Comparison of ENCODE assay signal across 17 cellular contexts in genomic region chr17:73066148-73066884, GRCh38. TPM values are rescaled to one million over a fixed set of nuclear protein-coding genes. Genes with fewer than 3 reads are reported as not detected.
A peak's percentile ranks its signal among the peaks of the same experiment; 100 is the strongest.
DNase-seq lines count a peak whose midpoint lies in the region; ATAC-seq and TF ChIP-seq lines count a peak whose summit lies in the region.
"Had no signal": no experiment of that assay in that cellular context is flagged by ENCODE, and none has a peak within 500 bp of the region (broad histone marks: within the 10 kb centered on the region; RNA-seq: fewer than 3 reads in every experiment).

No MANE protein-coding gene starts in this region.

- no peak for TF ChIP-seq RAD21 in SK-N-SH (IDR thresholded peaks at IDR 0.05; ENCODE audit: low read length)

- H3K27me3 ChIP-seq in SK-N-SH (ENCODE audit: insufficient read depth) (no peaks in the 10 kb centered on the region), PC-3 (ENCODE audit: low read length) (no peaks in the 10 kb centered on the region)

- POLR2A ChIA-PET in SK-N-SH (lab: Yijun Ruan, JAX), result no interaction called here
- POLR2A ChIA-PET in PC-3 (lab: Charles Lee; ENCODE audit: unreplicated experiment), result no interaction called here
- POLR2A ChIA-PET in activated CD4-positive, alpha-beta T cell treated with anti-CD3 and anti-CD28 coated beads, Interleukin-2, amount 10 ng/mL, durations not matched to agents 7 days and 5 days (lab: Charles Lee), result no interaction called here

- H3K36me3 Mint-ChIP-seq in activated CD4-positive, alpha-beta T cell treated with anti-CD3 and anti-CD28 coated beads, Interleukin-2, amount 10 ng/mL, durations not matched to agents 7 days and 5 days (ENCODE audit: low read depth), result peaks cover 9% of the 10 kb centered on the region

- TF ChIP-seq EP300 in SK-N-SH (IDR thresholded peaks at IDR 0.05; ENCODE audit: borderline replicate concordance in 1 of 2, low read depth in 1 of 2, low read length in 1 of 2), result no peak

- H3K79me2 ChIP-seq in SK-N-SH (ENCODE audit: insufficient read depth) (no peaks in the 10 kb centered on the region), PC-3 (ENCODE audit: low read length) (no peaks in the 10 kb centered on the region)

- H3K27ac Mint-ChIP-seq in activated CD4-positive, alpha-beta T cell treated with anti-CD3 and anti-CD28 coated beads, Interleukin-2, amount 10 ng/mL, durations not matched to agents 7 days and 5 days, result no peak overlapping the region
- H3K27ac Mint-ChIP-seq: IgD-negative memory B cell had no signal

- TF ChIP-seq CTCF in SK-N-SH (IDR thresholded peaks at IDR 0.05), result no peak
- TF ChIP-seq CTCF in PC-3 (conservative IDR thresholded peaks at IDR 0.05; ENCODE audit: low read depth, low read length), result no peak

- H4K20me1 ChIP-seq in SK-N-SH (ENCODE audit: insufficient read depth) (no peaks in the 10 kb centered on the region), PC-3 (ENCODE audit: low read length) (no peaks in the 10 kb centered on the region)

- CTCF ChIA-PET in SK-N-SH (lab: Yijun Ruan, JAX) (interaction anchor here (2.4 kb wide), 1 partner anchor 338 kb away, joined by 8 read pairs; no protein-coding TSS in a partner anchor), PC-3 (lab: Charles Lee) (interaction anchor here (0.6 kb wide), 1 partner anchor 304 kb away, joined by 3 read pairs; no protein-coding TSS in a partner anchor)
- CTCF ChIA-PET in activated CD4-positive, alpha-beta T cell treated with anti-CD3 and anti-CD28 coated beads, Interleukin-2, amount 10 ng/mL, durations not matched to agents 7 days and 5 days (lab: Charles Lee), result no interaction called here

- H3K4me1 ChIP-seq in SK-N-SH (ENCODE audit: control insufficient read depth in 1 of 2, insufficient read depth in 2 of 2, low read depth in 1 of 2, low read length in 1 of 2) (peaks cover 17 to 35% of the 10 kb centered on the region in 2 experiments), PC-3 (ENCODE audit: insufficient read depth, low read length) (peaks cover 12% of the 10 kb centered on the region)

- no peak overlapping the region for H3K4me3 Mint-ChIP-seq in activated CD4-positive, alpha-beta T cell treated with anti-CD3 and anti-CD28 coated beads, Interleukin-2, amount 10 ng/mL, durations not matched to agents 7 days and 5 days
- H3K4me3 Mint-ChIP-seq: CD14-positive monocyte, HFFc6, IgD-negative memory B cell had no signal

- H3F3A ChIP-seq in SK-N-SH (replicated peaks; ENCODE audit: insufficient read depth) (peaks cover 20% of the 10 kb centered on the region), PC-3 (ENCODE audit: low read length, unreplicated experiment) (no peaks in the 10 kb centered on the region)

- H3K4me3 ChIP-seq in SK-N-SH (ENCODE audit: low read depth in 2 of 2, low read length in 1 of 2) (no peak overlapping the region), PC-3 (ENCODE audit: low read length) (no peak overlapping the region)

- peaks cover 1% of the 10 kb centered on the region for H3K4me1 Mint-ChIP-seq in activated CD4-positive, alpha-beta T cell treated with anti-CD3 and anti-CD28 coated beads, Interleukin-2, amount 10 ng/mL, durations not matched to agents 7 days and 5 days
- H3K4me1 Mint-ChIP-seq: IgD-negative memory B cell had no signal

- H3K9ac ChIP-seq in SK-N-SH (no peak overlapping the region), PC-3 (ENCODE audit: low read length) (no peak overlapping the region)

- H3K36me3 ChIP-seq in SK-N-SH (replicated peaks in 1 of 2; ENCODE audit: control insufficient read depth in 1 of 2, insufficient read depth in 2 of 2, low read length in 1 of 2) (peaks cover 0 to 2% of the 10 kb centered on the region in 2 experiments), PC-3 (ENCODE audit: low read depth, low read length) (0 out of 2 replicates have a peak, but pooled peaks cover 4% of the 10 kb centered on the region)

- H3K27ac ChIP-seq in SK-N-SH (ENCODE audit: low read depth in 2 of 2, low read length in 1 of 2) (peak overlapping the region in 1 of 2 experiments; percentile 86; a peak in 1 of 4 replicates), PC-3 (ENCODE audit: low read length) (no peak overlapping the region)

- ATAC-seq in SK-N-SH treated with all-trans-retinoic acid at 6 μM for 48 hours, result peak; percentile 51
- ATAC-seq in PC-3, result peak; percentile 56
- ATAC-seq in sciatic nerve, result no peak
- no peak for ATAC-seq in GM19455 (IDR thresholded peaks at IDR 0.05; ENCODE audit: unreplicated experiment)

- DNase-seq in SK-N-SH, result no peak
- DNase-seq in PC-3, result peak; percentile 19
- DNase-seq in islet precursor cell, result peak; percentile 52
- peak; percentile 14 for DNase-seq in sciatic nerve (ENCODE audit: low spot score)
- no peak for DNase-seq in OCI-M1 (lab: John Stamatoyannopoulos, UW)
- DNase-seq in activated CD4-positive, alpha-beta T cell treated with anti-CD3 and anti-CD28 coated beads, Interleukin-2, amount 10 ng/mL, durations not matched to agents 7 days and 5 days, result no peak
- DNase-seq: COR-L47, HFFc6, Kasumi-1, NCI-H1105 treated with DMSO at 0.1 percent for 48 hours, NCI-H187 treated with DMSO at 0.1 percent for 48 hours, NCI-H510A, SIG-M5 had no signal

- no peak overlapping the region for H2AFZ ChIP-seq in SK-N-SH (ENCODE audit: low read depth)
- no peak overlapping the region for H2AFZ ChIP-seq in PC-3 (ENCODE audit: low read length)

- BruUV-seq in PC-3 (replicated peaks; lab: Mats Ljungman, UMichigan), result no TSS peak

- H3K9me3 ChIP-seq in SK-N-SH (no peaks in the 10 kb centered on the region), PC-3 (ENCODE audit: low read length) (no peaks in the 10 kb centered on the region)

- intact Hi-C loops in PC-3 (cut with micrococcal nuclease) (no loop called here), sciatic nerve (cut with DNase I) (no loop called here)

- no peak overlapping the region for H3K4me2 ChIP-seq in SK-N-SH
- H3K4me2 ChIP-seq in PC-3 (ENCODE audit: low read length), result no peak overlapping the region

- H3K9me3 Mint-ChIP-seq in activated CD4-positive, alpha-beta T cell treated with anti-CD3 and anti-CD28 coated beads, Interleukin-2, amount 10 ng/mL, durations not matched to agents 7 days and 5 days, result peaks cover 9% of the 10 kb centered on the region
- H3K9me3 Mint-ChIP-seq: CD14-positive monocyte, HFFc6, IgD-negative memory B cell had no signal

- no peaks in the 10 kb centered on the region for H3K27me3 Mint-ChIP-seq in activated CD4-positive, alpha-beta T cell treated with anti-CD3 and anti-CD28 coated beads, Interleukin-2, amount 10 ng/mL, durations not matched to agents 7 days and 5 days
- H3K27me3 Mint-ChIP-seq: IgD-negative memory B cell had no signal

- H3K9me2 ChIP-seq in SK-N-SH, result no peaks in the 10 kb centered on the region
- H3K9me2 ChIP-seq in PC-3 (replicated peaks; ENCODE audit: low read length), result no peaks in the 10 kb centered on the region

- WGBS in SK-N-SH (ENCODE audit: low lambda C conversion rate), result 92% methylated on average over 2 of the region's 2 CpGs

TF ChIP-seq in SK-N-SH treated with all-trans-retinoic acid at 6 μM for 48 hours, 23 proteins besides CTCF, POLR2A, EP300 and RAD21:
- TF ChIP-seq BACH2 (CRISPR knock-in tag; IDR thresholded peaks at IDR 0.05; ENCODE audit: borderline replicate concordance), result no peak
- no peak for TF ChIP-seq ZNF8 (CRISPR knock-in tag; IDR thresholded peaks at IDR 0.05)
- no peak for TF ChIP-seq ISL1 (CRISPR knock-in tag; IDR thresholded peaks at IDR 0.05)
- no peak for TF ChIP-seq ZFP30 (CRISPR knock-in tag; IDR thresholded peaks at IDR 0.05)
- no peak for TF ChIP-seq GLIS3 (CRISPR knock-in tag; IDR thresholded peaks at IDR 0.05)
TF ChIP-seq in SK-N-SH treated with all-trans-retinoic acid at 6 μM for 48 hours: peak in this region for 0.

TF ChIP-seq in SK-N-SH, 30 proteins besides CTCF, POLR2A, EP300 and RAD21 (continues in another document):
- TF ChIP-seq USF2 (IDR thresholded peaks at IDR 0.05; ENCODE audit: borderline replicate concordance, low read depth, low read length) (no peak), MXI1 (IDR thresholded peaks at IDR 0.05; ENCODE audit: low read depth, low read length) (no peak), GABPA (IDR thresholded peaks at IDR 0.05; ENCODE audit: low read depth) (no peak), PBX3 (IDR thresholded peaks at IDR 0.05) (no peak), POLR2AphosphoS5 (IDR thresholded peaks at IDR 0.05; ENCODE audit: low read depth, low read length) (no peak)

RNA-seq across cellular contexts. Expression of gene SLC39A11, which starts 26.2 kb away (rescaled TPM):
- 23.5 and 23.7 TPM in 2 replicates for polyA plus RNA-seq in SK-N-SH (2012; rRNA removed)
- 18.3 and 21.7 TPM in 2 replicates for polyA plus RNA-seq in SK-N-SH (2012; cell fraction: cytosol; rRNA removed)
- polyA plus RNA-seq in SK-N-SH (2012; cell fraction: nucleus; rRNA removed), result 17.8 and 21.7 TPM in 2 replicates
- 37.7 and 38.8 TPM in 2 replicates for total RNA-seq in PC-3 (2014; rRNA removed)
- total RNA-seq in sciatic nerve, result 22.7 TPM
- 10 to 100 TPM; 19.5 to 23.4 TPM for total RNA-seq in activated CD4-positive, alpha-beta T cell treated with anti-CD3 and anti-CD28 coated beads, Interleukin-2, amount 10 ng/mL, durations not matched to agents 7 days and 5 days

Comparison
In these comparisons a context has a peak if more than half of its experiments do, and no peak if none do; other contexts are left out.
1. ATAC-seq: peak in SK-N-SH treated with all-trans-retinoic acid at 6 μM for 48 hours (single experiment) and PC-3 (single experiment); none in sciatic nerve (single experiment) and GM19455 (single experiment).
2. DNase-seq: peak in PC-3 (single experiment), islet precursor cell (single experiment) and sciatic nerve (single experiment); none in SK-N-SH (single experiment), OCI-M1 (single experiment) and activated CD4-positive, alpha-beta T cell treated with anti-CD3 and anti-CD28 coated beads, Interleukin-2, amount 10 ng/mL, durations not matched to agents 7 days and 5 days (single experiment).